8 cellular contexts compared by ENCODE assay signal in genomic region chrX:1446984-1447968, GRCh38. TPM values are rescaled to one million over a fixed set of nuclear protein-coding genes. Genes with fewer than 3 reads are reported as not detected.
A peak's percentile ranks its signal among the peaks of the same experiment; 100 is the strongest.
DNase-seq lines count a peak whose midpoint lies in the region; ATAC-seq, FAIRE-seq and TF ChIP-seq lines count a peak whose summit lies in the region.
"Not testable (repeated sequence)": the region's sequence is repeated elsewhere in the genome, so short reads cannot be mapped to it uniquely, and the experiment has no call there.

No MANE protein-coding gene starts in this region.

- H3K4me3 Mint-ChIP-seq in CD4-positive, CD25-positive, alpha-beta regulatory T cell: peak overlapping the region in 2 of 4 donors; percentile 35 to 56
- H3K4me3 Mint-ChIP-seq in activated naive CD4-positive, alpha-beta T cell treated with anti-CD3 and anti-CD28 coated beads, Interleukin-2, amount 50 U/mL, for 24 hours; natural killer cell; stimulated activated naive CD8-positive, alpha-beta T cell treated with anti-CD3 and anti-CD28 coated beads, Interleukin-15, amount 100 ng/mL, for 72 hours: not testable (repeated sequence)

- not testable (repeated sequence) for H3K36me3 ChIP-seq in CD4-positive, CD25-positive, alpha-beta regulatory T cell (ENCODE audit: control insufficient read depth, insufficient read depth, low read length)

- peak; percentile 60 for FAIRE-seq in HTR-8/SVneo (lab: Jason Lieb, UNC)

- peak overlapping the region in 2 of 3 donors; percentile 25 to 58 for H3K27ac Mint-ChIP-seq in CD4-positive, CD25-positive, alpha-beta regulatory T cell
- H3K27ac Mint-ChIP-seq in activated naive CD4-positive, alpha-beta T cell treated with anti-CD3 and anti-CD28 coated beads, Interleukin-2, amount 50 U/mL, for 24 hours: peak overlapping the region; percentile 65
- peak overlapping the region; percentile 58 to 60 for H3K27ac Mint-ChIP-seq in natural killer cell
- H3K27ac Mint-ChIP-seq in stimulated activated naive CD8-positive, alpha-beta T cell treated with anti-CD3 and anti-CD28 coated beads, Interleukin-15, amount 100 ng/mL, for 72 hours: peak overlapping the region in 1 of 2 donors; percentile 39

- TF ChIP-seq CTCF in natural killer cell (IDR thresholded peaks at IDR 0.05): not testable (repeated sequence)

- H3K27me3 Mint-ChIP-seq in CD4-positive, CD25-positive, alpha-beta regulatory T cell; activated naive CD4-positive, alpha-beta T cell treated with anti-CD3 and anti-CD28 coated beads, Interleukin-2, amount 50 U/mL, for 24 hours; natural killer cell (ENCODE audit: low read depth in 2 of 2); stimulated activated naive CD8-positive, alpha-beta T cell treated with anti-CD3 and anti-CD28 coated beads, Interleukin-15, amount 100 ng/mL, for 72 hours: not testable (repeated sequence)

- intact Hi-C loops in Right ventricle myocardium inferior (cut with DNase I); natural killer cell (cut with micrococcal nuclease): not testable (repeated sequence)

- peaks cover 0 to 22% (median 7%) of the 10 kb centered on the region in 7 donors for H3K9me3 Mint-ChIP-seq in CD4-positive, CD25-positive, alpha-beta regulatory T cell
- peaks cover 25% of the 10 kb centered on the region for H3K9me3 Mint-ChIP-seq in activated naive CD4-positive, alpha-beta T cell treated with anti-CD3 and anti-CD28 coated beads, Interleukin-2, amount 50 U/mL, for 24 hours
- H3K9me3 Mint-ChIP-seq in natural killer cell: peaks cover 10% of the 10 kb centered on the region in 2 donors
- peaks cover 51 to 59% of the 10 kb centered on the region in 2 donors for H3K9me3 Mint-ChIP-seq in stimulated activated naive CD8-positive, alpha-beta T cell treated with anti-CD3 and anti-CD28 coated beads, Interleukin-15, amount 100 ng/mL, for 72 hours

- H3K36me3 Mint-ChIP-seq in CD4-positive, CD25-positive, alpha-beta regulatory T cell: peaks cover 40% of the 10 kb centered on the region
- peaks cover 34% of the 10 kb centered on the region for H3K36me3 Mint-ChIP-seq in activated naive CD4-positive, alpha-beta T cell treated with anti-CD3 and anti-CD28 coated beads, Interleukin-2, amount 50 U/mL, for 24 hours
- H3K36me3 Mint-ChIP-seq in natural killer cell: not testable (repeated sequence)

- H3K4me1 Mint-ChIP-seq in CD4-positive, CD25-positive, alpha-beta regulatory T cell: peaks cover 10 to 29% (median 17%) of the 10 kb centered on the region in 4 donors
- peaks cover 26% of the 10 kb centered on the region for H3K4me1 Mint-ChIP-seq in activated naive CD4-positive, alpha-beta T cell treated with anti-CD3 and anti-CD28 coated beads, Interleukin-2, amount 50 U/mL, for 24 hours
- peaks cover 45 to 73% of the 10 kb centered on the region in 2 donors for H3K4me1 Mint-ChIP-seq in natural killer cell
- H3K4me1 Mint-ChIP-seq in stimulated activated naive CD8-positive, alpha-beta T cell treated with anti-CD3 and anti-CD28 coated beads, Interleukin-15, amount 100 ng/mL, for 72 hours: peaks cover 29% of the 10 kb centered on the region

- H3K9me3 ChIP-seq in CD4-positive, CD25-positive, alpha-beta regulatory T cell (ENCODE audit: control insufficient read depth in 2 of 2, low read length in 2 of 2): not testable (repeated sequence)

- ATAC-seq in CD4-positive, CD25-positive, alpha-beta regulatory T cell (ENCODE audit: low read depth in 2 of 2); Right ventricle myocardium inferior: not testable (repeated sequence)
- ATAC-seq in GM19452 (IDR thresholded peaks at IDR 0.05; ENCODE audit: unreplicated experiment) (peak; percentile 52), natural killer cell (peak in 2 of 3 donors; percentile 39 to 67)
- ATAC-seq in stimulated activated naive CD8-positive, alpha-beta T cell treated with anti-CD3 and anti-CD28 coated beads, Interleukin-15, amount 100 ng/mL, for 72 hours: peak; percentile 40

- DNase-seq in CD4-positive, CD25-positive, alpha-beta regulatory T cell; HTR-8/SVneo (ENCODE audit: insufficient read length, low spot score); natural killer cell: not testable (repeated sequence)
- peak; percentile 9 for DNase-seq in activated CD4-positive, alpha-beta T cell treated with anti-CD3 and anti-CD28 coated beads for 48 hours
- DNase-seq in Right ventricle myocardium inferior (ENCODE audit: missing footprints): peak; percentile 23
- peak in 1 of 2 donors; percentile 50 for DNase-seq in stimulated activated naive CD8-positive, alpha-beta T cell treated with anti-CD3 and anti-CD28 coated beads, Interleukin-15, amount 100 ng/mL, for 72 hours

- not testable (repeated sequence) for H3K27ac ChIP-seq in CD4-positive, CD25-positive, alpha-beta regulatory T cell (ENCODE audit: insufficient read depth, low read length, poor library complexity, severe bottlenecking)

- not testable (repeated sequence) for H3K4me3 ChIP-seq in CD4-positive, CD25-positive, alpha-beta regulatory T cell (ENCODE audit: low read depth, low read length)

- peaks cover 21% of the 10 kb centered on the region for H3K4me1 ChIP-seq in CD4-positive, CD25-positive, alpha-beta regulatory T cell (ENCODE audit: control insufficient read depth, insufficient read depth, low read length, poor library complexity, severe bottlenecking)

- not testable (repeated sequence) for H3K27me3 ChIP-seq in CD4-positive, CD25-positive, alpha-beta regulatory T cell (ENCODE audit: control insufficient read depth, insufficient read depth, low read length)

RNA-seq across cellular contexts. Expression of gene ASMTL, which starts 5.4 kb away (rescaled TPM):
- total RNA-seq in CD4-positive, CD25-positive, alpha-beta regulatory T cell: 47.7 TPM
- polyA plus RNA-seq in CD4-positive, CD25-positive, alpha-beta regulatory T cell: 10 to 100 TPM; 32.1 to 50.1 (median 41.0) TPM
- total RNA-seq in Right ventricle myocardium inferior (33.1 TPM), natural killer cell (10 to 100 TPM; 58.5 to 80.3 (median 66.1) TPM)

RNA-seq across cellular contexts. Expression of gene SLC25A6, which starts 55.4 kb away (rescaled TPM):
- 277 TPM for total RNA-seq in CD4-positive, CD25-positive, alpha-beta regulatory T cell
- polyA plus RNA-seq in CD4-positive, CD25-positive, alpha-beta regulatory T cell: 100 to 1,000 TPM; 388 to 535 (median 492) TPM
- 145 TPM for total RNA-seq in Right ventricle myocardium inferior
- 100 to 1,000 TPM; 157 to 197 (median 178) TPM for total RNA-seq in natural killer cell
